19 cellular contexts compared by ENCODE assay signal in the genomic region with DNA sequence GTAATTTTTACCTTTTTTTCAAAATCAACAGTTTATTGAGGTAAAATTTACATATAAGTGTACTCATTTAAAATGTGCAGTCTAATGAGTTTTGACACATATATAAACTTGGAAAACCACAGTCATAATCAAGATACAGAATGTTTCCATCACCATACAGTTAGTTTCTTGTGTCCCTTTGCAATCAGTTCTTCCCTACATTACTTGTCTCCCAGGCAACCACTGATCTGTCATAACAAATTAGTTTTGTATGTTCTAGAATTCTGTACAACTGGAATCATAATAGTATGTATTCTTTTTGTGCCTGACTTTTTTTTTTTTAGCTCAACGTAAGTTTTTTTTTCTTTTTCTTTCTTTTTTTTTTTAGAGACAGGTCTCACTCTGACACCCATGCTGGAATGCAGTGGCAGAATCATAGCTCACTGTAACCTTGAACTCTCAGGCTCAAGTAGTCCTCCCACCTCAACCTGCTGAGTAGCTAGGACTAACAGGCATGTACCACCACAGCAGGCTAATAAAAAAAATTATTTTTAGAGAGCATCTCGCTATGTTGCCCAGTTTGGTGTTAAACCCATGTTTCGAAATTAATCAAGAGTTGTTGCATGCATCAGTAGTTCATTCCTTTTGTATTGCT.
DNase-seq lines count a peak whose midpoint lies in the region; ATAC-seq, FAIRE-seq and TF ChIP-seq lines count a peak whose summit lies in the region.
"Had no signal": no experiment of that assay in that cellular context is flagged by ENCODE, and none has a peak within 500 bp of the region (broad histone marks: within the 10 kb centered on the region; RNA-seq: fewer than 3 reads in every experiment).

No MANE protein-coding gene starts in this region.

- H3K36me3 ChIP-seq in neutrophil: no peaks in the 10 kb centered on the region
- H3K36me3 ChIP-seq: right atrium auricular region, thyroid gland had no signal

- H3K27ac ChIP-seq in neutrophil: peak overlapping the region; percentile 28
- H3K27ac ChIP-seq: KMS-11, right atrium auricular region, thyroid gland had no signal

- H3K9me3 ChIP-seq in neutrophil: no peaks in the 10 kb centered on the region
- H3K9me3 ChIP-seq: right atrium auricular region, thyroid gland had no signal

- no peaks in the 10 kb centered on the region for H3K4me1 ChIP-seq in neutrophil (ENCODE audit: control insufficient read depth in 1 of 2, insufficient read depth in 1 of 2, low read depth in 1 of 2, low read length in 1 of 2)
- H3K4me1 ChIP-seq: thyroid gland had no signal

- H3K27me3 ChIP-seq in neutrophil: no peaks in the 10 kb centered on the region
- H3K27me3 ChIP-seq: right atrium auricular region, thyroid gland had no signal

- H3K4me3 ChIP-seq in neutrophil (ENCODE audit: low read depth in 1 of 2, low read length in 1 of 2): no peak overlapping the region
- H3K4me3 ChIP-seq: GM23338, right atrium auricular region, thyroid gland had no signal

- TF ChIP-seq CTCF in neutrophil (IDR thresholded peaks at IDR 0.05): no peak

- DNase-seq in EH (ENCODE audit: low read depth) (peak; percentile 34), HTR-8/SVneo (ENCODE audit: insufficient read length, low spot score) (no peak), dedifferentiated amniotic fluid mesenchymal stem cell (ENCODE audit: extremely low spot score) (peak; percentile 35), NCI-H2107 (lab: John Stamatoyannopoulos, UW) (no peak), cerebellar nuclear complex (lab: John Stamatoyannopoulos, UW) (no peak)
- DNase-seq: COR-L47, cortex of kidney, erythroblast, left ventricle myocardium superior, NCI-H1105, NCI-H2081, RPMI8226, thyroid gland had no signal

- no peak for ATAC-seq in GM21717 (IDR thresholded peaks at IDR 0.05; ENCODE audit: unreplicated experiment)
- ATAC-seq: GM23338, left ventricle myocardium superior had no signal

- FAIRE-seq in HTR-8/SVneo (lab: Jason Lieb, UNC): peak; percentile 46
- FAIRE-seq: TTC549 had no signal

Comparison
In these comparisons a context has a peak if more than half of its experiments do, and no peak if none do; other contexts are left out.
1. DNase-seq: peak in EH (single experiment) and dedifferentiated amniotic fluid mesenchymal stem cell (single experiment); none in HTR-8/SVneo (single experiment), NCI-H2107 (single experiment) and cerebellar nuclear complex (0 of 2).